Comparison of ENCODE assay signal across 10 cellular contexts in genomic region chr1:16226495-16227179, GRCh38. TPM values are rescaled to one million over a fixed set of nuclear protein-coding genes. Genes with fewer than 3 reads are reported as not detected.
A peak's percentile ranks its signal among the peaks of the same experiment; 100 is the strongest.
DNase-seq lines count a peak whose midpoint lies in the region; TF ChIP-seq lines count a peak whose summit lies in the region.
"Had no signal": no experiment of that assay in that cellular context is flagged by ENCODE, and none has a peak within 500 bp of the region (broad histone marks: within the 10 kb centered on the region; RNA-seq: fewer than 3 reads in every experiment).

No MANE protein-coding gene starts in this region.

- H3K79me2 ChIP-seq in osteoblast (ENCODE audit: insufficient read depth, low read length) = no peaks in the 10 kb centered on the region

- no peaks in the 10 kb centered on the region for H4K20me1 ChIP-seq in osteoblast (ENCODE audit: insufficient read depth, low read length)

- no peaks in the 10 kb centered on the region for H3K9me3 Mint-ChIP-seq in activated naive CD4-positive, alpha-beta T cell treated with anti-CD3 and anti-CD28 coated beads, Interleukin-2, amount 10 ng/mL, durations not matched to agents 7 days and 5 days

- H3K27ac ChIP-seq in right atrium auricular region = no peak overlapping the region
- no peak overlapping the region for H3K27ac ChIP-seq in osteoblast (ENCODE audit: low read depth, low read length)
- H3K27ac ChIP-seq in tibial nerve = no peak overlapping the region
- H3K27ac ChIP-seq: BLaER1 treated with 17β-estradiol and CSF1 and Interleukin-3, amounts not matched to agents 10 nM and 100 nM had no signal

- CTCF ChIA-PET in activated naive CD4-positive, alpha-beta T cell treated with anti-CD3 and anti-CD28 coated beads, Interleukin-2, amount 10 ng/mL, durations not matched to agents 7 days and 5 days (lab: Charles Lee) = no interaction called here

- peaks cover 60% of the 10 kb centered on the region for H3K27me3 Mint-ChIP-seq in activated naive CD4-positive, alpha-beta T cell treated with anti-CD3 and anti-CD28 coated beads, Interleukin-2, amount 10 ng/mL, durations not matched to agents 7 days and 5 days

- TF ChIP-seq POLR2A in tibial nerve (IDR thresholded peaks at IDR 0.05) = no peak

- 21 to 28% methylated on average over 18 to 27 of the region's 46 CpGs for WGBS in tibial nerve, 2 donors

- H3K36me3 ChIP-seq in right atrium auricular region = no peaks in the 10 kb centered on the region
- no peaks in the 10 kb centered on the region for H3K36me3 ChIP-seq in osteoblast (ENCODE audit: insufficient read depth, low read length)
- H3K36me3 ChIP-seq in tibial nerve = peaks cover 0 to 13% (median 0%) of the 10 kb centered on the region in 3 donors

- TF ChIP-seq CTCF in right atrium auricular region (IDR thresholded peaks at IDR 0.05) (no peak), osteoblast (IDR thresholded peaks at IDR 0.05; ENCODE audit: extremely low read depth, low read depth, low read length) (no peak), tibial nerve (IDR thresholded peaks at IDR 0.05) (no peak)

- H3K4me2 ChIP-seq in osteoblast (ENCODE audit: insufficient read depth, low read length) = no peak overlapping the region
- H3K4me2 ChIP-seq: BLaER1 treated with 17β-estradiol and CSF1 and Interleukin-3, amounts not matched to agents 10 nM and 100 nM had no signal

- peak overlapping the region; percentile 27 to 43 for H3K4me3 ChIP-seq in right atrium auricular region
- H3K4me3 ChIP-seq in osteoblast (ENCODE audit: insufficient read depth, low read length) = no peak overlapping the region
- peak overlapping the region in 1 of 4 donors; percentile 32 for H3K4me3 ChIP-seq in tibial nerve
- H3K4me3 ChIP-seq: BLaER1 treated with 17β-estradiol and CSF1 and Interleukin-3, amounts not matched to agents 10 nM and 100 nM had no signal

- TF ChIP-seq EP300 in tibial nerve (IDR thresholded peaks at IDR 0.05) = no peak

- peaks cover 0 to 17% of the 10 kb centered on the region in 2 donors for H3K4me1 ChIP-seq in right atrium auricular region
- H3K4me1 ChIP-seq in osteoblast (ENCODE audit: insufficient read depth, low read length) = no peaks in the 10 kb centered on the region
- peaks cover 0 to 9% (median 3%) of the 10 kb centered on the region in 4 donors for H3K4me1 ChIP-seq in tibial nerve

- no peak overlapping the region for H2AFZ ChIP-seq in osteoblast (ENCODE audit: low read length)

- DNase-seq in DMS53 (lab: John Stamatoyannopoulos, UW) (peak; percentile 93), astrocyte of the hippocampus (ENCODE audit: low read depth, low spot score) (peak; percentile 38), right atrium auricular region (ENCODE audit: low spot score) (no peak), osteoblast (ENCODE audit: insufficient read length, low spot score, missing footprints) (peak; percentile 82), tibial nerve (ENCODE audit: low spot score in 2 of 2) (no peak), GDM1 (lab: John Stamatoyannopoulos, UW) (no peak), dermis blood vessel endothelial cell (no peak)
- DNase-seq in activated naive CD4-positive, alpha-beta T cell treated with anti-CD3 and anti-CD28 coated beads, Interleukin-2, amount 10 ng/mL, durations not matched to agents 7 days and 5 days = no peak
- DNase-seq: activated CD4-positive, alpha-beta T cell treated with anti-CD3 and anti-CD28 coated beads for 1 hour had no signal

- H3K36me3 Mint-ChIP-seq in activated naive CD4-positive, alpha-beta T cell treated with anti-CD3 and anti-CD28 coated beads, Interleukin-2, amount 10 ng/mL, durations not matched to agents 7 days and 5 days = peaks cover 10% of the 10 kb centered on the region

- H3K9me3 ChIP-seq in right atrium auricular region = peaks cover 0 to 5% of the 10 kb centered on the region in 2 donors
- no peaks in the 10 kb centered on the region for H3K9me3 ChIP-seq in osteoblast (ENCODE audit: low read depth, low read length)
- H3K9me3 ChIP-seq in tibial nerve = peaks cover 0 to 8% (median 0%) of the 10 kb centered on the region in 4 donors

- no peak overlapping the region for H3K27ac Mint-ChIP-seq in activated naive CD4-positive, alpha-beta T cell treated with anti-CD3 and anti-CD28 coated beads, Interleukin-2, amount 10 ng/mL, durations not matched to agents 7 days and 5 days

- peaks cover 14% of the 10 kb centered on the region for H3K4me1 Mint-ChIP-seq in activated naive CD4-positive, alpha-beta T cell treated with anti-CD3 and anti-CD28 coated beads, Interleukin-2, amount 10 ng/mL, durations not matched to agents 7 days and 5 days

- H3K27me3 ChIP-seq in right atrium auricular region (no peaks in the 10 kb centered on the region), osteoblast (ENCODE audit: insufficient read depth, low read length) (peaks cover 23% of the 10 kb centered on the region), tibial nerve (peaks cover 0 to 29% of the 10 kb centered on the region in 2 donors)
- H3K27me3 ChIP-seq: BLaER1 treated with 17β-estradiol and CSF1 and Interleukin-3, amounts not matched to agents 10 nM and 100 nM had no signal

- no peak overlapping the region for H3K4me3 Mint-ChIP-seq in activated naive CD4-positive, alpha-beta T cell treated with anti-CD3 and anti-CD28 coated beads, Interleukin-2, amount 10 ng/mL, durations not matched to agents 7 days and 5 days

RNA-seq across cellular contexts. Expression of gene CPLANE2, which starts 10.3 kb away (rescaled TPM):
- total RNA-seq in right atrium auricular region (1 to 10 TPM; 4.4 to 5.0 TPM), osteoblast (9.4 and 14.1 TPM in 2 replicates), tibial nerve (10 to 100 TPM in 2 of 4 donors, 1 to 10 TPM in 2; 3.6 to 14.4 (median 9.6) TPM), dermis blood vessel endothelial cell (9.5 and 10.3 TPM in 2 replicates)

RNA-seq across cellular contexts. Expression of gene ARHGEF19, which starts 14.2 kb away (rescaled TPM):
- total RNA-seq in right atrium auricular region (1 to 10 TPM; 1.5 to 4.8 TPM), osteoblast (5.9 and 6.5 TPM in 2 replicates), tibial nerve (10 to 100 TPM in 2 of 4 donors, 1 to 10 TPM in 2; 7.8 to 19.3 (median 11.1) TPM), dermis blood vessel endothelial cell (2.7 and 3.3 TPM in 2 replicates)

Comparison
In these comparisons a context has a peak if more than half of its experiments do, and no peak if none do; other contexts are left out.
1. DNase-seq: peak in DMS53 (single experiment), astrocyte of the hippocampus (single experiment) and osteoblast (single experiment); none in right atrium auricular region (single experiment), tibial nerve (0 of 2), activated naive CD4-positive, alpha-beta T cell treated with anti-CD3 and anti-CD28 coated beads, Interleukin-2, amount 10 ng/mL, durations not matched to agents 7 days and 5 days (single experiment), GDM1 (single experiment) and dermis blood vessel endothelial cell (single experiment).